ENCODE assay signal across 20 cellular contexts in genomic region chr10:61066661-61067353, GRCh38.
"Had no signal": no experiment of that assay in that cellular context is flagged by ENCODE, and none has a peak within 500 bp of the region (broad histone marks: within the 10 kb centered on the region; RNA-seq: fewer than 3 reads in every experiment).

No MANE protein-coding gene starts in this region.

- FAIRE-seq: keratinocyte had no signal

- H3K36me3 ChIP-seq: esophagus muscularis mucosa, gastroesophageal sphincter, heart left ventricle, lower lobe of right lung, right atrium auricular region, tibial artery, uterus had no signal

- H3K9me3 ChIP-seq: esophagus muscularis mucosa, gastroesophageal sphincter, heart left ventricle, lower lobe of right lung, right atrium auricular region, tibial artery, uterus had no signal

- H3K4me3 ChIP-seq: esophagus muscularis mucosa, gastroesophageal sphincter, heart left ventricle, lower lobe of right lung, right atrium auricular region, tibial artery, uterus had no signal

- DNase-seq: activated CD4-positive, alpha-beta T cell treated with anti-CD3 and anti-CD28 coated beads for 1 hour; activated CD4-positive, alpha-beta T cell treated with anti-CD3 and anti-CD28 coated beads, Interleukin-2, amount 50 U/mL, for 1 hour; activated CD8-positive, alpha-beta T cell treated with anti-CD3 and anti-CD28 coated beads, Interleukin-2, amount 10 ng/mL, durations not matched to agents 7 days and 5 days; activated gamma-delta T cell; activated naive CD4-positive, alpha-beta T cell treated with anti-CD3 and anti-CD28 coated beads, Interleukin-2, amount 50 U/mL, for 16 hours; activated naive CD8-positive, alpha-beta T cell treated with anti-CD3 and anti-CD28 coated beads, Interleukin-2, amount 50 U/mL, for 24 hours; effector memory CD4-positive, alpha-beta T cell; heart left ventricle; left colon; lower lobe of right lung; naive thymus-derived CD8-positive, alpha-beta T cell; stimulated activated CD4-positive, alpha-beta T cell treated with anti-CD3 and anti-CD28 coated beads, Interleukin-12 subunit alpha, Interleukin-12 subunit beta, amount 100 ng/mL, for 4 hours; stimulated activated CD4-positive, alpha-beta T cell treated with anti-CD3 and anti-CD28 coated beads, Interleukin-4, amount 100 ng/mL, for 4 hours; T-cell; tibial artery; uterus had no signal

- H3K4me1 ChIP-seq: lower lobe of right lung, right atrium auricular region, tibial artery, uterus had no signal

- H3K27me3 ChIP-seq: esophagus muscularis mucosa, gastroesophageal sphincter, heart left ventricle, right atrium auricular region, tibial artery, uterus had no signal

- H3K27ac ChIP-seq: esophagus muscularis mucosa, gastroesophageal sphincter, heart left ventricle, lower lobe of right lung, right atrium auricular region, tibial artery, uterus had no signal
